Comparison of ENCODE assay signal across 19 cellular contexts in genomic region chr14:104295681-104296387, GRCh38.
DNase-seq lines count a peak whose midpoint lies in the region; ATAC-seq and TF ChIP-seq lines count a peak whose summit lies in the region.
"Had no signal": no experiment of that assay in that cellular context is flagged by ENCODE, and none has a peak within 500 bp of the region (broad histone marks: within the 10 kb centered on the region; RNA-seq: fewer than 3 reads in every experiment).

No MANE protein-coding gene starts in this region.

- ATAC-seq in Panc1 (0 out of 2 replicates have a peak, but pooled peaks have one; percentile 28), left cardiac atrium (no peak), GM21576 (IDR thresholded peaks at IDR 0.05; ENCODE audit: unreplicated experiment) (no peak)
- no peak for ATAC-seq in natural killer cell treated with Interleukin-12 subunit alpha and Interleukin-12 subunit beta and Interleukin-15 and Interleukin-18, amount 100 ng/mL, for 72 hours
- ATAC-seq: CD8-positive, alpha-beta T cell; natural killer cell had no signal

- H3K14ac ChIP-seq in neuronal stem cell (ENCODE audit: low read length): no peak overlapping the region

- no peaks in the 10 kb centered on the region for H3K4me1 Mint-ChIP-seq in natural killer cell treated with Interleukin-12 subunit alpha and Interleukin-12 subunit beta and Interleukin-15 and Interleukin-18, amount 100 ng/mL, for 72 hours (ENCODE audit: low read depth in 2 of 2)
- H3K4me1 Mint-ChIP-seq: activated CD4-positive, alpha-beta T cell treated with anti-CD3 and anti-CD28 coated beads, Interleukin-2, amount 10 ng/mL, durations not matched to agents 24 days and 14 days; activated naive CD8-positive, alpha-beta T cell treated with anti-CD3 and anti-CD28 coated beads for 36 hours; natural killer cell had no signal

- BruUV-seq in Panc1 (replicated peaks; lab: Mats Ljungman, UMichigan): no TSS peak

- intact Hi-C loops in Panc1 (cut with micrococcal nuclease; ENCODE audit: unreplicated experiment): no loop called here
- intact Hi-C loops in left cardiac atrium (cut with DNase I): no loop called here

- peak overlapping the region; percentile 93 for H2BK15ac ChIP-seq in neuronal stem cell (ENCODE audit: low read length)

- H3K79me1 ChIP-seq in neuronal stem cell (ENCODE audit: low read depth, low read length): no peaks in the 10 kb centered on the region

- peak overlapping the region; percentile 52 for H3K18ac ChIP-seq in neuronal stem cell (ENCODE audit: low read length)

- H3K4me1 ChIP-seq in Panc1 (ENCODE audit: control insufficient read depth, insufficient read depth, low read length): no peaks in the 10 kb centered on the region
- H3K4me1 ChIP-seq in neuronal stem cell (ENCODE audit: control insufficient read depth in 2 of 2, insufficient read depth in 1 of 2, low read depth in 1 of 2, low read length in 2 of 2): peaks cover 9 to 16% of the 10 kb centered on the region in 2 donors

- H3K4me3 Mint-ChIP-seq in natural killer cell treated with Interleukin-12 subunit alpha and Interleukin-12 subunit beta and Interleukin-15 and Interleukin-18, amount 100 ng/mL, for 72 hours: no peak overlapping the region
- H3K4me3 Mint-ChIP-seq: activated CD4-positive, alpha-beta T cell treated with anti-CD3 and anti-CD28 coated beads, Interleukin-2, amount 10 ng/mL, durations not matched to agents 24 days and 14 days; activated naive CD8-positive, alpha-beta T cell treated with anti-CD3 and anti-CD28 coated beads for 36 hours; CD8-positive, alpha-beta T cell; mesothelial cell of epicardium; natural killer cell had no signal

- no peak overlapping the region for H3K23ac ChIP-seq in neuronal stem cell (ENCODE audit: low read depth, low read length, poor library complexity)

- H4K91ac ChIP-seq in neuronal stem cell (ENCODE audit: low read depth, low read length, poor library complexity): no peak overlapping the region

- H4K8ac ChIP-seq in neuronal stem cell (ENCODE audit: low read depth, low read length): no peak overlapping the region

- in situ Hi-C loops in Panc1 (cut with HindIII; ENCODE audit: low pct_unique_long_range_greater_than_20kb, low sequenced_read_pairs): no loop called here

- no peaks in the 10 kb centered on the region for H3K36me3 Mint-ChIP-seq in natural killer cell treated with Interleukin-12 subunit alpha and Interleukin-12 subunit beta and Interleukin-15 and Interleukin-18, amount 100 ng/mL, for 72 hours
- H3K36me3 Mint-ChIP-seq: activated naive CD8-positive, alpha-beta T cell treated with anti-CD3 and anti-CD28 coated beads for 36 hours; CD8-positive, alpha-beta T cell; mesothelial cell of epicardium; natural killer cell had no signal

- CTCF ChIA-PET in Panc1 (lab: Charles Lee): no interaction called here

- H3K27ac Mint-ChIP-seq in natural killer cell treated with Interleukin-12 subunit alpha and Interleukin-12 subunit beta and Interleukin-15 and Interleukin-18, amount 100 ng/mL, for 72 hours: no peak overlapping the region
- H3K27ac Mint-ChIP-seq: activated CD4-positive, alpha-beta T cell treated with anti-CD3 and anti-CD28 coated beads, Interleukin-2, amount 10 ng/mL, durations not matched to agents 24 days and 14 days; activated naive CD8-positive, alpha-beta T cell treated with anti-CD3 and anti-CD28 coated beads for 36 hours; CD8-positive, alpha-beta T cell; mesothelial cell of epicardium; natural killer cell had no signal

- H2BK5ac ChIP-seq in neuronal stem cell (ENCODE audit: low read length): peak overlapping the region; percentile 78

- no peak overlapping the region for H3K4ac ChIP-seq in neuronal stem cell (ENCODE audit: low read length)

- peak; percentile 13 to 37 for DNase-seq in NCI-H524 (lab: John Stamatoyannopoulos, UW)
- DNase-seq in NCI-H524 treated with DMSO at 0.1 percent for 48 hours (lab: John Stamatoyannopoulos, UW): no peak
- DNase-seq in Panc1 (ENCODE audit: low read depth, low spot score): no peak
- DNase-seq in left cardiac atrium: peak; percentile 12
- DNase-seq in neuronal stem cell (ENCODE audit: low spot score): no peak
- DNase-seq in natural killer cell treated with Interleukin-12 subunit alpha and Interleukin-12 subunit beta and Interleukin-15 and Interleukin-18, amount 100 ng/mL, for 72 hours (ENCODE audit: low spot score): no peak
- no peak for DNase-seq in SK-N-DZ (ENCODE audit: low spot score)
- DNase-seq: activated CD4-positive, alpha-beta T cell treated with anti-CD3 and anti-CD28 coated beads, Interleukin-2, amount 10 ng/mL, durations not matched to agents 24 days and 14 days; activated naive CD8-positive, alpha-beta T cell treated with anti-CD3 and anti-CD28 coated beads for 36 hours; CD8-positive, alpha-beta T cell; cerebellar nuclear complex; natural killer cell; NCI-H1930; NCI-H2227 treated with DMSO at 0.1 percent for 48 hours; OCI-M1; SIG-M5 had no signal

- H3K9me3 ChIP-seq in Panc1 (ENCODE audit: control insufficient read depth, insufficient read depth, low read depth, low read length) (no peaks in the 10 kb centered on the region), neuronal stem cell (replicated peaks in 1 of 2; ENCODE audit: control insufficient read depth in 2 of 2, insufficient read depth in 1 of 2, low read depth in 1 of 2, low read length in 2 of 2) (no peaks in the 10 kb centered on the region)

- H3K27ac ChIP-seq in Panc1 (ENCODE audit: low read length) (no peak overlapping the region), neuronal stem cell (replicated peaks; ENCODE audit: low read length) (no peak overlapping the region)
- H3K27ac ChIP-seq: 22Rv1 had no signal

- no peak overlapping the region for H2BK12ac ChIP-seq in neuronal stem cell (ENCODE audit: low read length)

- H3K4me2 ChIP-seq in neuronal stem cell (ENCODE audit: insufficient read depth, low read length, poor library complexity, severe bottlenecking): no peak overlapping the region

- POLR2A ChIA-PET in Panc1 (lab: Charles Lee): interaction anchor here (0.7 kb wide), 1 partner anchor 23 kb away, joined by 4 read pairs; no protein-coding TSS in a partner anchor

- no CpG with 5 or more reads among the region's 24 CpGs for WGBS in neuronal stem cell (ENCODE audit: extremely low coverage in 2 of 2, insufficient read length in 2 of 2, insufficient replicate concordance in 1 of 2), 2 donors

- H2AFZ ChIP-seq in neuronal stem cell (ENCODE audit: low read length): no peak overlapping the region

- H3K9ac ChIP-seq in neuronal stem cell (ENCODE audit: low read depth, low read length, poor library complexity): no peak overlapping the region

- H3K9me3 Mint-ChIP-seq in natural killer cell treated with Interleukin-12 subunit alpha and Interleukin-12 subunit beta and Interleukin-15 and Interleukin-18, amount 100 ng/mL, for 72 hours: no peaks in the 10 kb centered on the region
- H3K9me3 Mint-ChIP-seq: activated naive CD8-positive, alpha-beta T cell treated with anti-CD3 and anti-CD28 coated beads for 36 hours; CD8-positive, alpha-beta T cell; mesothelial cell of epicardium; natural killer cell had no signal

- H3K27me3 ChIP-seq in Panc1 (ENCODE audit: control insufficient read depth, insufficient read depth, low read length) (no peaks in the 10 kb centered on the region), neuronal stem cell (ENCODE audit: control insufficient read depth in 3 of 3, insufficient read depth in 3 of 3, low read depth in 1 of 3, low read length in 3 of 3) (peaks cover 0 to 12% (median 0%) of the 10 kb centered on the region in 3 experiments)

- H3K4me3 ChIP-seq in Panc1 (ENCODE audit: low read depth in 2 of 2, low read length in 2 of 2): no peak overlapping the region
- no peak overlapping the region for H3K4me3 ChIP-seq in neuronal stem cell (ENCODE audit: low read length in 2 of 2)

- TF ChIP-seq CTCF in Panc1 (IDR thresholded peaks at IDR 0.05): no peak

- H3K27me3 Mint-ChIP-seq in natural killer cell treated with Interleukin-12 subunit alpha and Interleukin-12 subunit beta and Interleukin-15 and Interleukin-18, amount 100 ng/mL, for 72 hours: no peaks in the 10 kb centered on the region
- H3K27me3 Mint-ChIP-seq: activated CD4-positive, alpha-beta T cell treated with anti-CD3 and anti-CD28 coated beads, Interleukin-2, amount 10 ng/mL, durations not matched to agents 24 days and 14 days had no signal

- peak overlapping the region; percentile 66 for H2AK5ac ChIP-seq in neuronal stem cell (ENCODE audit: low read depth, low read length)

- no peaks in the 10 kb centered on the region for H3K36me3 ChIP-seq in Panc1 (ENCODE audit: control insufficient read depth, insufficient read depth, low read length)
- no peaks in the 10 kb centered on the region for H3K36me3 ChIP-seq in neuronal stem cell (replicated peaks in 1 of 2; ENCODE audit: control insufficient read depth in 2 of 2, insufficient read depth in 2 of 2, low read length in 2 of 2)

- no peak overlapping the region for H2BK120ac ChIP-seq in neuronal stem cell (ENCODE audit: low read depth, low read length)

Comparison
In these comparisons a context has a peak if more than half of its experiments do, and no peak if none do; other contexts are left out.
1. DNase-seq: peak in NCI-H524 (2 of 2) and left cardiac atrium (single experiment); none in NCI-H524 treated with DMSO at 0.1 percent for 48 hours (single experiment), Panc1 (single experiment), neuronal stem cell (single experiment), natural killer cell treated with Interleukin-12 subunit alpha and Interleukin-12 subunit beta and Interleukin-15 and Interleukin-18, amount 100 ng/mL, for 72 hours (single experiment) and SK-N-DZ (single experiment).